In genomic region chr15:66389859-66390382, GRCh38 we compare ENCODE assay signal across 1 cellular context.
TF ChIP-seq lines count a peak whose summit lies in the region.

No MANE protein-coding gene starts in this region.

TF ChIP-seq in GM12878, 131 proteins besides CTCF, POLR2A, EP300 and RAD21:
- TF ChIP-seq, protein P1, sequence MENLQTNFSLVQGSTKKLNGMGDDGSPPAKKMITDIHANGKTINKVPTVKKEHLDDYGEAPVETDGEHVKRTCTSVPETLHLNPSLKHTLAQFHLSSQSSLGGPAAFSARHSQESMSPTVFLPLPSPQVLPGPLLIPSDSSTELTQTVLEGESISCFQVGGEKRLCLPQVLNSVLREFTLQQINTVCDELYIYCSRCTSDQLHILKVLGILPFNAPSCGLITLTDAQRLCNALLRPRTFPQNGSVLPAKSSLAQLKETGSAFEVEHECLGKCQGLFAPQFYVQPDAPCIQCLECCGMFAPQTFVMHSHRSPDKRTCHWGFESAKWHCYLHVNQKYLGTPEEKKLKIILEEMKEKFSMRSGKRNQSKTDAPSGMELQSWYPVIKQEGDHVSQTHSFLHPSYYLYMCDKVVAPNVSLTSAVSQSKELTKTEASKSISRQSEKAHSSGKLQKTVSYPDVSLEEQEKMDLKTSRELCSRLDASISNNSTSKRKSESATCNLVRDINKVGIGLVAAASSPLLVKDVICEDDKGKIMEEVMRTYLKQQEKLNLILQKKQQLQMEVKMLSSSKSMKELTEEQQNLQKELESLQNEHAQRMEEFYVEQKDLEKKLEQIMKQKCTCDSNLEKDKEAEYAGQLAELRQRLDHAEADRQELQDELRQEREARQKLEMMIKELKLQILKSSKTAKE (IDR thresholded peaks at IDR 0.05; ENCODE audit: low read depth, poor library complexity, severe bottlenecking) = peak; percentile 15
- 0 out of 2 replicates have a peak, but pooled peaks have one; percentile 48 for TF ChIP-seq CBFB (IDR thresholded peaks at IDR 0.05; ENCODE audit: low read depth)
- 0 out of 4 replicates have a peak, but pooled peaks of 1 of the 2 experiments have one; percentile 57 for TF ChIP-seq CEBPB (IDR thresholded peaks at IDR 0.05; ENCODE audit: borderline replicate concordance in 1 of 2, low read depth in 2 of 2, low read length in 2 of 2)
- TF ChIP-seq CREM (IDR thresholded peaks at IDR 0.05; ENCODE audit: low read depth) = peak; percentile 43; the same call in 1 of the 2 replicates
- TF ChIP-seq, protein P2, sequence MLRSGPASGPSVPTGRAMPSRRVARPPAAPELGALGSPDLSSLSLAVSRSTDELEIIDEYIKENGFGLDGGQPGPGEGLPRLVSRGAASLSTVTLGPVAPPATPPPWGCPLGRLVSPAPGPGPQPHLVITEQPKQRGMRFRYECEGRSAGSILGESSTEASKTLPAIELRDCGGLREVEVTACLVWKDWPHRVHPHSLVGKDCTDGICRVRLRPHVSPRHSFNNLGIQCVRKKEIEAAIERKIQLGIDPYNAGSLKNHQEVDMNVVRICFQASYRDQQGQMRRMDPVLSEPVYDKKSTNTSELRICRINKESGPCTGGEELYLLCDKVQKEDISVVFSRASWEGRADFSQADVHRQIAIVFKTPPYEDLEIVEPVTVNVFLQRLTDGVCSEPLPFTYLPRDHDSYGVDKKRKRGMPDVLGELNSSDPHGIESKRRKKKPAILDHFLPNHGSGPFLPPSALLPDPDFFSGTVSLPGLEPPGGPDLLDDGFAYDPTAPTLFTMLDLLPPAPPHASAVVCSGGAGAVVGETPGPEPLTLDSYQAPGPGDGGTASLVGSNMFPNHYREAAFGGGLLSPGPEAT (IDR thresholded peaks at IDR 0.05; ENCODE audit: low read depth) = 0 out of 2 replicates have a peak, but pooled peaks have one; percentile 9
- TF ChIP-seq NKRF (conservative IDR thresholded peaks at IDR 0.05) = no peak
- peak; percentile 37; the same call in 1 of the 2 replicates for TF ChIP-seq IRF4 (IDR thresholded peaks at IDR 0.05; ENCODE audit: low read depth, low read length)
- peak; percentile 54; the same call in 1 of the 2 replicates for TF ChIP-seq TCF3 (IDR thresholded peaks at IDR 0.05; ENCODE audit: borderline replicate concordance, insufficient read depth, low read depth, low read length)
- peak; percentile 23; the same call in 1 of the 2 replicates for TF ChIP-seq JUND (IDR thresholded peaks at IDR 0.05; ENCODE audit: low read depth, low read length)
- peak; percentile 65; the same call in 1 of the 2 replicates for TF ChIP-seq FOXM1 (IDR thresholded peaks at IDR 0.05; ENCODE audit: low read depth, low read length)
- no peak for TF ChIP-seq RCOR1 (conservative IDR thresholded peaks at IDR 0.05; ENCODE audit: low read depth, low read length)
- TF ChIP-seq SMARCA5 (IDR thresholded peaks at IDR 0.05) = 0 out of 2 replicates have a peak, but pooled peaks have one; percentile 9
- peak; percentile 58; the same call in 1 of the 2 replicates for TF ChIP-seq RUNX3 (IDR thresholded peaks at IDR 0.05; ENCODE audit: low read length)
- TF ChIP-seq CHD2 (IDR thresholded peaks at IDR 0.05; ENCODE audit: borderline replicate concordance, low read depth, low read length) = no peak
- peak; percentile 49; the same call in 1 of the 2 replicates for TF ChIP-seq PML (IDR thresholded peaks at IDR 0.05; ENCODE audit: low read length)
- TF ChIP-seq JUNB (IDR thresholded peaks at IDR 0.05) = peak; percentile 78
- TF ChIP-seq E2F8 (IDR thresholded peaks at IDR 0.05; ENCODE audit: low read depth, partially characterized antibody) = no peak
- TF ChIP-seq MLLT1 (IDR thresholded peaks at IDR 0.05) = 0 out of 2 replicates have a peak, but pooled peaks have one; percentile 8
- TF ChIP-seq BCL11A (IDR thresholded peaks at IDR 0.05; ENCODE audit: low read depth, low read length) = peak; percentile 21; the same call in 1 of the 2 replicates
- TF ChIP-seq EED (IDR thresholded peaks at IDR 0.05; ENCODE audit: low read depth) = peak; percentile 13; the same call in 1 of the 2 replicates
- TF ChIP-seq IKZF2 (IDR thresholded peaks at IDR 0.05) = peak in 1 of 2 experiments; percentile 2; a peak in 1 of 4 replicates
- no peak for TF ChIP-seq POLR2AphosphoS2 (IDR thresholded peaks at IDR 0.05; ENCODE audit: low read depth, low read length)
- no peak for TF ChIP-seq GABPA (IDR thresholded peaks at IDR 0.05; ENCODE audit: low read depth)
